Comparison of ENCODE assay signal across 23 cellular contexts in genomic region chr1:56496861-56497772, GRCh38.
A peak's percentile ranks its signal among the peaks of the same experiment; 100 is the strongest.
DNase-seq lines count a peak whose midpoint lies in the region; TF ChIP-seq lines count a peak whose summit lies in the region.
"Had no signal": no experiment of that assay in that cellular context is flagged by ENCODE, and none has a peak within 500 bp of the region (broad histone marks: within the 10 kb centered on the region; RNA-seq: fewer than 3 reads in every experiment).

No MANE protein-coding gene starts in this region.

- H4K20me1 ChIP-seq in OCI-LY7 (ENCODE audit: insufficient read depth, low read length), result no peaks in the 10 kb centered on the region

- TF ChIP-seq POLR2A in prostate gland (IDR thresholded peaks at IDR 0.05), result no peak

- no peak overlapping the region for H3K9ac ChIP-seq in mesendoderm (ENCODE audit: low read length)
- H3K9ac ChIP-seq: KMS-11 had no signal

- no peak for DNase-seq in HEK293T (ENCODE audit: extremely low spot score)
- DNase-seq in NCI-H128 (lab: John Stamatoyannopoulos, UW; ENCODE audit: unreplicated experiment), result peak; percentile 25
- DNase-seq in dermis blood vessel endothelial cell, result peak; percentile 80
- no peak for DNase-seq in mesendoderm
- DNase-seq in OCI-LY7 (ENCODE audit: low spot score), result no peak
- no peak for DNase-seq in prostate gland (ENCODE audit: low spot score)
- DNase-seq in NCI-H1048 (lab: John Stamatoyannopoulos, UW), result no peak
- no peak for DNase-seq in NCI-H1436 (lab: John Stamatoyannopoulos, UW)
- DNase-seq: activated CD4-positive, CD25-positive, alpha-beta regulatory T cell treated with anti-CD3 and anti-CD28 coated beads, Interleukin-2, amount 50 U/mL, for 72 hours; activated CD8-positive, alpha-beta T cell treated with anti-CD3 and anti-CD28 coated beads, Interleukin-2, amount 10 ng/mL, durations not matched to agents 7 days and 5 days; activated naive CD4-positive, alpha-beta T cell treated with anti-CD3 and anti-CD28 coated beads for 36 hours; activated T-cell treated with anti-CD3 and anti-CD28 coated beads, Interleukin-2, amount 50 U/mL, for 48 hours; CD4-positive, alpha-beta memory T cell; kidney glomerular epithelial cell; NCI-H774; stimulated activated CD4-positive, alpha-beta T cell treated with anti-CD3 and anti-CD28 coated beads, Interleukin-4, amount 100 ng/mL, for 4 hours; stimulated activated naive CD8-positive, alpha-beta T cell treated with anti-CD3 and anti-CD28 coated beads, Interleukin-15, amount 100 ng/mL, for 72 hours; T-helper 9 cell had no signal

- peak overlapping the region; percentile 34 for H3K27ac ChIP-seq in mesendoderm (ENCODE audit: low read depth, low read length)
- H3K27ac ChIP-seq in OCI-LY7 (ENCODE audit: low read depth, low read length, poor library complexity, severe bottlenecking), result no peak overlapping the region
- no peak overlapping the region for H3K27ac ChIP-seq in prostate gland
- H3K27ac ChIP-seq: ascending aorta, esophagus muscularis mucosa, gastroesophageal sphincter, KMS-11 had no signal

- H2BK5ac ChIP-seq in mesendoderm (ENCODE audit: low read length), result peak overlapping the region; percentile 20

- H2BK15ac ChIP-seq in mesendoderm (replicated peaks; ENCODE audit: low read depth), result no peak overlapping the region

- peak overlapping the region; percentile 81 for H2AK5ac ChIP-seq in mesendoderm (ENCODE audit: low read length)

- peak overlapping the region; percentile 5 for H3K18ac ChIP-seq in mesendoderm (ENCODE audit: low read length)

- BruUV-seq in OCI-LY7 (replicated peaks; lab: Mats Ljungman, UMichigan), result no TSS peak

- peaks cover 20% of the 10 kb centered on the region for H3K4me1 ChIP-seq in mesendoderm (ENCODE audit: control insufficient read depth, low read depth, low read length)
- no peaks in the 10 kb centered on the region for H3K4me1 ChIP-seq in OCI-LY7 (ENCODE audit: insufficient read depth, low read length, poor library complexity, severe bottlenecking)
- no peaks in the 10 kb centered on the region for H3K4me1 ChIP-seq in prostate gland (replicated peaks)
- H3K4me1 ChIP-seq: ascending aorta had no signal

- peak overlapping the region; percentile 37 for H3K56ac ChIP-seq in mesendoderm (ENCODE audit: low read length)

- no peak overlapping the region for H3K4me2 ChIP-seq in mesendoderm (ENCODE audit: low read length)
- H3K4me2 ChIP-seq in OCI-LY7 (ENCODE audit: low read length), result no peak overlapping the region
- H3K4me2 ChIP-seq: KMS-11, smooth muscle cell had no signal

- H3K23ac ChIP-seq in mesendoderm (ENCODE audit: low read length), result no peak overlapping the region

- CTCF ChIA-PET in HEK293T (lab: Yijun Ruan, JAX), result no interaction called here
- CTCF ChIA-PET in OCI-LY7 (lab: Charles Lee; ENCODE audit: unreplicated experiment), result no interaction called here

- intact Hi-C loops in OCI-LY7 (cut with micrococcal nuclease; ENCODE audit: unreplicated experiment) (no loop called here), prostate gland (cut with DNase I) (no loop called here)

- no peaks in the 10 kb centered on the region for H3K79me2 ChIP-seq in mesendoderm (ENCODE audit: control insufficient read depth, insufficient read depth, low read length)
- no peaks in the 10 kb centered on the region for H3K79me2 ChIP-seq in OCI-LY7 (ENCODE audit: insufficient read depth, low read depth, low read length)

- TF ChIP-seq CTCF in OCI-LY7 (conservative IDR thresholded peaks at IDR 0.05; ENCODE audit: low read length), result no peak
- no peak for TF ChIP-seq CTCF in prostate gland (IDR thresholded peaks at IDR 0.05)

- no peak overlapping the region for H3K4ac ChIP-seq in mesendoderm (ENCODE audit: low read depth, low read length)

- H3K36me3 ChIP-seq in mesendoderm (ENCODE audit: control insufficient read depth, insufficient read depth, low read length), result no peaks in the 10 kb centered on the region
- no peaks in the 10 kb centered on the region for H3K36me3 ChIP-seq in OCI-LY7 (ENCODE audit: insufficient read depth, low read length)
- H3K36me3 ChIP-seq in prostate gland, result no peaks in the 10 kb centered on the region

- H2AFZ ChIP-seq in OCI-LY7 (ENCODE audit: low read length), result no peak overlapping the region

- H3K4me3 ChIP-seq in mesendoderm (ENCODE audit: low read length), result no peak overlapping the region
- no peak overlapping the region for H3K4me3 ChIP-seq in OCI-LY7 (ENCODE audit: low read depth, low read length, poor library complexity, severe bottlenecking)
- no peak overlapping the region for H3K4me3 ChIP-seq in prostate gland
- H3K4me3 ChIP-seq: ascending aorta, esophagus muscularis mucosa, gastroesophageal sphincter, smooth muscle cell had no signal

- no CpG with 5 or more reads among the region's 12 CpGs for WGBS in mesendoderm (ENCODE audit: extremely low coverage, insufficient coverage, low lambda C conversion rate)
- 77% methylated on average over 12 of the region's 12 CpGs for WGBS in prostate gland

- no peaks in the 10 kb centered on the region for H3K9me2 ChIP-seq in OCI-LY7 (ENCODE audit: insufficient read depth, low read length)

- H3K9me3 ChIP-seq in OCI-LY7 (ENCODE audit: low read length) (no peaks in the 10 kb centered on the region), prostate gland (no peaks in the 10 kb centered on the region)
- H3K9me3 ChIP-seq: ascending aorta, esophagus muscularis mucosa, gastroesophageal sphincter had no signal

- no peak overlapping the region for H4K5ac ChIP-seq in mesendoderm (ENCODE audit: low read length)

- H3K79me1 ChIP-seq in mesendoderm (ENCODE audit: low read length), result no peaks in the 10 kb centered on the region

- POLR2A ChIA-PET in HEK293T (lab: Yijun Ruan, JAX), result no interaction called here
- POLR2A ChIA-PET in OCI-LY7 (lab: Charles Lee), result interaction anchor here (1.0 kb wide), 1 partner anchor 28 kb away, joined by 3 read pairs; no protein-coding TSS in a partner anchor

- no peak overlapping the region for H4K8ac ChIP-seq in mesendoderm (ENCODE audit: low read depth, low read length)

- H2BK120ac ChIP-seq in mesendoderm (ENCODE audit: low read depth, low read length), result no peak overlapping the region

- H3K27me3 ChIP-seq in mesendoderm (ENCODE audit: insufficient read depth, low read length, poor library complexity), result no peaks in the 10 kb centered on the region
- H3K27me3 ChIP-seq in prostate gland (replicated peaks; ENCODE audit: insufficient read depth), result no peaks in the 10 kb centered on the region
- H3K27me3 ChIP-seq: ascending aorta, esophagus muscularis mucosa, gastroesophageal sphincter had no signal

TF ChIP-seq in HEK293T, 16 proteins besides CTCF, POLR2A, EP300 and RAD21:
- no peak for TF ChIP-seq SUZ12 (IDR thresholded peaks at IDR 0.05)
- 0 out of 2 replicates have a peak, but pooled peaks have one; percentile 10 for TF ChIP-seq CTBP1 (IDR thresholded peaks at IDR 0.05; ENCODE audit: borderline replicate concordance)
- TF ChIP-seq PKNOX1 (IDR thresholded peaks at IDR 0.05), result peak; percentile 82
- TF ChIP-seq HDGF (IDR thresholded peaks at IDR 0.05; ENCODE audit: borderline replicate concordance), result no peak

Comparison
In these comparisons a context has a peak if more than half of its experiments do, and no peak if none do; other contexts are left out.
1. DNase-seq: peak in NCI-H128 (single experiment) and dermis blood vessel endothelial cell (single experiment); none in HEK293T (single experiment), mesendoderm (single experiment), OCI-LY7 (single experiment), prostate gland (single experiment), NCI-H1048 (single experiment) and NCI-H1436 (single experiment).